Comparison of ENCODE assay signal across 1 cellular context in the genomic region with DNA sequence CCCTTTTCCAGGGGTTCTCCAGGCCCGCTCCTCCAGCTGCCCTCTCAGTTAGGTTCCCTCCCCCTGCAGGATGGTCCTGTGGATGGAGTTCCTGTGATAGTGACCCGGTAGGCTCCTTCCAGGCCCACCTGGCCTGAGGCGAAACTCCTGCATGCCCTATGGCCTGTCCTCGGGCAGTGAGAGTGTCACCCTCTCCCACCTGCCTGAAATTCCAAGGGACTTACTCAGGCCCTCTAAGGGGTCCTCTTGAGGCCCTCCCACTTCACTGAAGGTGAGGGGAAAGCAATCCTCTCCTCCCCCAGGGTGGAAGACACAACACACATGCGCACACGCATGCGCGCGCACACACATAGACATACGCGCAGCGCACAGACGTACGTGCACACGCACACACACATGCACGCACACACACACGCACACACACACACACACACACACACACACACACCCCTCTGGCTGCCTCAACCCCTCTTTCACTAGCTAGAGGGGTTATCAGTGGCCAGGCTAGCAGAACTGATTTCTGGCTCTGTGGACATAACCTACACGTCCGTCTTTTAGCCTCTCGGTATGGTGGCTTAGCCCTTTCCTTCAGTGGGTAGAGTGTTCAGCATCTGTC.
TF ChIP-seq lines count a peak whose summit lies in the region.

No MANE protein-coding gene starts in this region.

TF ChIP-seq in IMR-90, 13 proteins besides CTCF, POLR2A, EP300 and RAD21:
- TF ChIP-seq CEBPB (IDR thresholded peaks at IDR 0.05; ENCODE audit: low read depth, low read length) (no peak), SMC3 (IDR thresholded peaks at IDR 0.05; ENCODE audit: low read depth, low read length) (no peak), NFE2L2 (IDR thresholded peaks at IDR 0.05; ENCODE audit: low read depth, low read length) (no peak), CHD1 (IDR thresholded peaks at IDR 0.05; ENCODE audit: low read depth, low read length) (no peak), RCOR1 (IDR thresholded peaks at IDR 0.05; ENCODE audit: insufficient replicate concordance, low read length) (no peak), MAFK (IDR thresholded peaks at IDR 0.05; ENCODE audit: low read depth, low read length) (no peak), RFX5 (IDR thresholded peaks at IDR 0.05; ENCODE audit: low read depth, low read length) (no peak), BHLHE40 (IDR thresholded peaks at IDR 0.05; ENCODE audit: low read depth, low read length) (no peak), MAZ (IDR thresholded peaks at IDR 0.05; ENCODE audit: borderline replicate concordance, low read depth, low read length) (no peak), MXI1 (IDR thresholded peaks at IDR 0.05; ENCODE audit: borderline replicate concordance, low read depth, low read length) (no peak), FOS (IDR thresholded peaks at IDR 0.05; ENCODE audit: low read depth, low read length) (no peak)
- TF ChIP-seq, protein P1, sequence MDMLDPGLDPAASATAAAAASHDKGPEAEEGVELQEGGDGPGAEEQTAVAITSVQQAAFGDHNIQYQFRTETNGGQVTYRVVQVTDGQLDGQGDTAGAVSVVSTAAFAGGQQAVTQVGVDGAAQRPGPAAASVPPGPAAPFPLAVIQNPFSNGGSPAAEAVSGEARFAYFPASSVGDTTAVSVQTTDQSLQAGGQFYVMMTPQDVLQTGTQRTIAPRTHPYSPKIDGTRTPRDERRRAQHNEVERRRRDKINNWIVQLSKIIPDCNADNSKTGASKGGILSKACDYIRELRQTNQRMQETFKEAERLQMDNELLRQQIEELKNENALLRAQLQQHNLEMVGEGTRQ (IDR thresholded peaks at IDR 0.05; ENCODE audit: low read depth, low read length) = no peak
TF ChIP-seq in IMR-90: peak in this region for 0.
